In the genomic region with DNA sequence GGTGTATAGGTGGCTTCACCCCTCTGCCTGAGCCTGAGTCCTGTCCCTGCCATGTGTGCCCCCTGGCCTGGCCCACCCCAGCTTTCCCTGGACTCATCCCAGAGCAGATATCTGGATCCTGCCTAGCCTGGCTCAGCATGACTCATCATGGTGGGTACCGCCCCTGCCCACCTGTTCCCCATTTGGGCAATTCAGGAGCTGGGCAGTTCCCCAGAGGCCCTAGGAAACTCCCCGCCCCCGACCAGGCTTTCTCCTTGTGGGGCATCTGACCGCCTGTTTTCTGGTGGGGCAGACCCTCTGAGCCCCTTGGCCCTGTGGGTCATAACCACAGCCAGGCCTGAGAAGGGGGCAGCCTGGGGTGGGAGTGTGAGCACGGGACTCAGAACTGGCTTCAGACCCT, we compare ENCODE assay signal across 1 cellular context.
A peak's percentile ranks its signal among the peaks of the same experiment; 100 is the strongest.
TF ChIP-seq lines count a peak whose summit lies in the region.

No MANE protein-coding gene starts in this region.

TF ChIP-seq in HepG2, 621 proteins besides CTCF, POLR2A, EP300 and RAD21:
- TF ChIP-seq SALL1 (CRISPR knock-in tag; IDR thresholded peaks at IDR 0.05): no peak
- no peak for TF ChIP-seq ZNF10 (CRISPR knock-in tag; IDR thresholded peaks at IDR 0.05; ENCODE audit: borderline replicate concordance, low read depth)
- no peak for TF ChIP-seq NR3C1 (CRISPR knock-in tag; IDR thresholded peaks at IDR 0.05)
- TF ChIP-seq, protein P1, sequence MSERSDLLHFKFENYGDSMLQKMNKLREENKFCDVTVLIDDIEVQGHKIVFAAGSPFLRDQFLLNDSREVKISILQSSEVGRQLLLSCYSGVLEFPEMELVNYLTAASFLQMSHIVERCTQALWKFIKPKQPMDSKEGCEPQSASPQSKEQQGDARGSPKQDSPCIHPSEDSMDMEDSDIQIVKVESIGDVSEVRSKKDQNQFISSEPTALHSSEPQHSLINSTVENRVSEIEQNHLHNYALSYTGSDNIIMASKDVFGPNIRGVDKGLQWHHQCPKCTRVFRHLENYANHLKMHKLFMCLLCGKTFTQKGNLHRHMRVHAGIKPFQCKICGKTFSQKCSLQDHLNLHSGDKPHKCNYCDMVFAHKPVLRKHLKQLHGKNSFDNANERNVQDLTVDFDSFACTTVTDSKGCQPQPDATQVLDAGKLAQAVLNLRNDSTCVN (CRISPR knock-in tag; IDR thresholded peaks at IDR 0.05; ENCODE audit: borderline replicate concordance): no peak
- TF ChIP-seq RBM22 (optimal IDR thresholded peaks at IDR 0.05; ENCODE audit: low read length): no peak
- no peak for TF ChIP-seq ZNF136 (CRISPR knock-in tag; IDR thresholded peaks at IDR 0.05; ENCODE audit: low read depth)
- TF ChIP-seq FOSL2 (CRISPR knock-in tag; IDR thresholded peaks at IDR 0.05): 0 out of 2 replicates have a peak, but pooled peaks have one; percentile 30
